20 cellular contexts compared by ENCODE assay signal in genomic region chr1:203467550-203467921, GRCh38. TPM values are rescaled to one million over a fixed set of nuclear protein-coding genes. Genes with fewer than 3 reads are reported as not detected.
DNase-seq lines count a peak whose midpoint lies in the region; ATAC-seq and TF ChIP-seq lines count a peak whose summit lies in the region.
"Had no signal": no experiment of that assay in that cellular context is flagged by ENCODE, and none has a peak within 500 bp of the region (broad histone marks: within the 10 kb centered on the region; RNA-seq: fewer than 3 reads in every experiment).

No MANE protein-coding gene starts in this region.

- H3F3A ChIP-seq in smooth muscle cell (ENCODE audit: low read depth) = peaks cover 12% of the 10 kb centered on the region

- no peaks in the 10 kb centered on the region for H3K79me2 ChIP-seq in smooth muscle cell (ENCODE audit: low read depth)

- peak; percentile 32 to 82 (median 60) for DNase-seq in adrenal gland
- peak; percentile 36 for DNase-seq in fibroblast of mammary gland (ENCODE audit: low read depth)
- DNase-seq in lower lobe of right lung = peak; percentile 65
- DNase-seq in smooth muscle cell (lab: John Stamatoyannopoulos, UW; ENCODE audit: unreplicated experiment) = no peak
- DNase-seq in stimulated activated naive CD8-positive, alpha-beta T cell treated with anti-CD3 and anti-CD28 coated beads, Interleukin-15, Interleukin-2, amounts not matched to agents 100 U/mL and 50 U/mL, for 24 hours = no peak
- no peak for DNase-seq in effector CD8-positive, alpha-beta T cell (lab: John Stamatoyannopoulos, UW)
- no peak for DNase-seq in NCI-H1105 (lab: John Stamatoyannopoulos, UW)
- DNase-seq in NCI-H146 (lab: John Stamatoyannopoulos, UW) = no peak
- DNase-seq: activated CD4-positive, alpha-beta T cell treated with anti-CD3 and anti-CD28 coated beads, Interleukin-2, amount 10 ng/mL, durations not matched to agents 7 days and 5 days; activated T-cell treated with anti-CD3 and anti-CD28 coated beads, Interleukin-2, amount 50 U/mL, for 48 hours; KG1; NCI-H1417 treated with DMSO at 0.1 percent for 48 hours; stimulated activated CD4-positive, alpha-beta T cell treated with anti-CD3 and anti-CD28 coated beads, Interleukin-1b, Interleukin-23, amount 100 ng/mL, for 48 hours; T1000; trophoblast cell had no signal

- H3K4me2 ChIP-seq in smooth muscle cell = no peak overlapping the region

- no peak overlapping the region for H3K4me3 ChIP-seq in adrenal gland
- H3K4me3 ChIP-seq in fibroblast of mammary gland (ENCODE audit: control insufficient read depth, low read depth, low read length) = no peak overlapping the region
- no peak overlapping the region for H3K4me3 ChIP-seq in lower lobe of right lung
- no peak overlapping the region for H3K4me3 ChIP-seq in smooth muscle cell
- H3K4me3 ChIP-seq: mucosa of descending colon, SJCRH30 had no signal

- H2AFZ ChIP-seq in smooth muscle cell (ENCODE audit: low read depth) = no peak overlapping the region

- intact Hi-C loops in adrenal gland (cut with DNase I) = no loop called here
- intact Hi-C loops in lower lobe of right lung (cut with DNase I) = no loop called here

- H3K36me3 ChIP-seq in adrenal gland (replicated peaks in 1 of 2) (no peaks in the 10 kb centered on the region), lower lobe of right lung (no peaks in the 10 kb centered on the region), smooth muscle cell (ENCODE audit: low read depth) (no peaks in the 10 kb centered on the region)
- H3K36me3 ChIP-seq: SJCRH30 had no signal

- no peak for TF ChIP-seq POLR2A in adrenal gland (IDR thresholded peaks at IDR 0.05)

- H3K9me3 ChIP-seq in adrenal gland (replicated peaks in 1 of 3) (no peaks in the 10 kb centered on the region), lower lobe of right lung (no peaks in the 10 kb centered on the region), smooth muscle cell (replicated peaks; ENCODE audit: low read depth) (no peaks in the 10 kb centered on the region)
- H3K9me3 ChIP-seq: mucosa of descending colon, SJCRH30 had no signal

- H3K9ac ChIP-seq in smooth muscle cell (ENCODE audit: low read depth) = no peak overlapping the region

- H3K27ac ChIP-seq in adrenal gland (peak overlapping the region in 3 of 5 donors; percentile 63 to 87 (median 78)), lower lobe of right lung (peak overlapping the region; percentile 78), smooth muscle cell (ENCODE audit: low read depth) (peak overlapping the region; percentile 29)
- H3K27ac ChIP-seq: SJCRH30 had no signal

- peak in 1 of 2 donors; percentile 3 for ATAC-seq in lower lobe of right lung
- no peak for ATAC-seq in stimulated activated naive CD8-positive, alpha-beta T cell treated with anti-CD3 and anti-CD28 coated beads, Interleukin-15, Interleukin-2, amounts not matched to agents 100 U/mL and 50 U/mL, for 24 hours
- ATAC-seq: mucosa of descending colon had no signal

- H3K4me1 ChIP-seq in adrenal gland (replicated peaks in 1 of 2) (peaks cover 4 to 15% of the 10 kb centered on the region in 2 donors), lower lobe of right lung (peaks cover 26% of the 10 kb centered on the region), smooth muscle cell (ENCODE audit: low read depth) (peaks cover 8% of the 10 kb centered on the region)
- H3K4me1 ChIP-seq: SJCRH30 had no signal

- H4K20me1 ChIP-seq in smooth muscle cell (ENCODE audit: low read depth) = no peaks in the 10 kb centered on the region

- H3K27me3 ChIP-seq in adrenal gland (no peaks in the 10 kb centered on the region), lower lobe of right lung (ENCODE audit: low read depth) (no peaks in the 10 kb centered on the region), smooth muscle cell (ENCODE audit: low read depth) (no peaks in the 10 kb centered on the region)

- WGBS in adrenal gland, 4 donors = 67 to 79% (median 69%) methylated on average over 9 of the region's 9 CpGs
- WGBS in smooth muscle cell (ENCODE audit: low lambda C conversion rate) = 76% methylated on average over 9 of the region's 9 CpGs

- TF ChIP-seq CTCF in adrenal gland (IDR thresholded peaks at IDR 0.05) (no peak), fibroblast of mammary gland (conservative IDR thresholded peaks at IDR 0.05; ENCODE audit: control insufficient read depth, insufficient read depth, low read depth, low read length) (no peak), lower lobe of right lung (IDR thresholded peaks at IDR 0.05) (no peak), smooth muscle cell (IDR thresholded peaks at IDR 0.05; ENCODE audit: borderline replicate concordance, insufficient read depth, poor library complexity, severe bottlenecking) (no peak)

RNA-seq across cellular contexts. Expression of gene PRELP, which starts 8.1 kb away (rescaled TPM):
- total RNA-seq in adrenal gland = 10 to 100 TPM in 5 of 8 donors, 1 to 10 TPM in 3; 5.4 to 29.4 (median 15.6) TPM
- polyA plus RNA-seq in adrenal gland = 10 to 100 TPM in 2 of 3 donors, 1 to 10 TPM in 1; 9.7 to 19.5 (median 12.3) TPM
- 47.5 TPM for total RNA-seq in lower lobe of right lung
- total RNA-seq in smooth muscle cell = 0.04 and 0.31 TPM in 2 replicates
- polyA plus RNA-seq in smooth muscle cell = 1.6 and 2.1 TPM in 2 replicates
- total RNA-seq: activated CD4-positive, alpha-beta T cell treated with anti-CD3 and anti-CD28 coated beads, Interleukin-2, amount 10 ng/mL, durations not matched to agents 7 days and 5 days; dermis microvascular lymphatic vessel endothelial cell; SJCRH30 had no signal

RNA-seq across cellular contexts. Expression of gene OPTC, which starts 26.4 kb away (rescaled TPM):
- total RNA-seq in adrenal gland (not detected), lower lobe of right lung (not detected), smooth muscle cell (not detected in 2 replicates)
- polyA plus RNA-seq in adrenal gland (under 1 TPM in 1 of 3 donors, not detected in 2; 0.07 TPM), smooth muscle cell (0.46 TPM in 1 of 2 replicates, not detected in the other)
- total RNA-seq: activated CD4-positive, alpha-beta T cell treated with anti-CD3 and anti-CD28 coated beads, Interleukin-2, amount 10 ng/mL, durations not matched to agents 7 days and 5 days; dermis microvascular lymphatic vessel endothelial cell; mucosa of descending colon; progenitor cell of endocrine pancreas; SJCRH30 had no signal
- polyA plus RNA-seq: adipose tissue had no signal

Comparison
In these comparisons a context has a peak if more than half of its experiments do, and no peak if none do; other contexts are left out.
1. DNase-seq: peak in adrenal gland (7 of 7), fibroblast of mammary gland (single experiment) and lower lobe of right lung (single experiment); none in smooth muscle cell (single experiment), stimulated activated naive CD8-positive, alpha-beta T cell treated with anti-CD3 and anti-CD28 coated beads, Interleukin-15, Interleukin-2, amounts not matched to agents 100 U/mL and 50 U/mL, for 24 hours (single experiment), effector CD8-positive, alpha-beta T cell (single experiment), NCI-H1105 (single experiment) and NCI-H146 (single experiment).
2. Peak in every context shown above with its lines, with median percentiles within 50 percentile points of each other: H3K27ac ChIP-seq.